24 cellular contexts compared by ENCODE assay signal in the genomic region with DNA sequence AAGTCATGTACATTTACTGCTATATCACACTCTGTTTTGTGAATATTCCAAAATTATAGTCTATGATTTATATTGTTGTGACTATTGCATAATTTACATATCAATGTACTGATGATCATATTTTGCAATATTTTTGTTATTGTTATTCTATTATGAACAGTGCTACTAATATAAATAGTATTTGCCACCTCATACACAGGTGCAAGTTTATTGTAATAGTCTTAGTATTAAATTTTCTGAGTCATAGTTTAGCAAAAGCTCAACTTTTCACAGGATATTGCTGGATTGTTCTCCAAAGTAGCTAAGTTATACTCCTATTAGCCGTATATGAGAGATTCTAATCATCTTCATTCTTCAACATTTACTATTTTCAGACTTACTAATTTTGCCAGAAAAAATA.
"Had no signal": no experiment of that assay in that cellular context is flagged by ENCODE, and none has a peak within 500 bp of the region (broad histone marks: within the 10 kb centered on the region; RNA-seq: fewer than 3 reads in every experiment).

No MANE protein-coding gene starts in this region.

- H3K36me3 ChIP-seq: SJSA1 had no signal

- H3K27ac ChIP-seq: KMS-11, SJSA1, SK-N-MC had no signal

- H3K4me3 ChIP-seq: K562, SJSA1, SK-N-MC had no signal

- FAIRE-seq: HTR-8/SVneo, K562 had no signal

- H3K27me3 ChIP-seq: SJSA1 had no signal

- H3K9me3 ChIP-seq: SJSA1 had no signal

- H3K4me1 ChIP-seq: SJSA1 had no signal

- ATAC-seq: K562, Panc1, PC-3 had no signal

- DNase-seq: Kasumi-1, MM.1S, NCI-H1092 treated with DMSO at 0.1 percent for 48 hours, NCI-H1436, NCI-H187, NCI-H2029, NCI-H2081 treated with DMSO at 0.1 percent for 48 hours, NCI-H2171, NCI-H226, NCI-H446, NCI-H510A, NCI-H524 treated with DMSO at 0.1 percent for 48 hours, NCI-H69, NCI-H774, PC-3, Right ventricle myocardium superior, SIG-M5, SW 1271 had no signal
